8 cellular contexts compared by ENCODE assay signal in genomic region chr1:180533571-180533987, GRCh38. TPM values are rescaled to one million over a fixed set of nuclear protein-coding genes. Genes with fewer than 3 reads are reported as not detected.
DNase-seq lines count a peak whose midpoint lies in the region; ATAC-seq and TF ChIP-seq lines count a peak whose summit lies in the region.

No MANE protein-coding gene starts in this region.

- no peak overlapping the region for H3K4me3 ChIP-seq in GM23338
- H3K4me3 ChIP-seq in hepatocyte: no peak overlapping the region
- H3K4me3 ChIP-seq in spleen: no peak overlapping the region

- no peak for TF ChIP-seq POLR2A in spleen (IDR thresholded peaks at IDR 0.05)

- WGBS in hepatocyte (ENCODE audit: low lambda C conversion rate, missing lambda C conversion rate): 9% methylated on average over 6 of the region's 6 CpGs
- 23 to 43% (median 26%) methylated on average over 6 of the region's 6 CpGs for WGBS in spleen, 5 donors

- H3F3A ChIP-seq in GM23338 (replicated peaks; ENCODE audit: low read depth): no peaks in the 10 kb centered on the region

- no peaks in the 10 kb centered on the region for H3K36me3 Mint-ChIP-seq in GM23338 (ENCODE audit: low read depth)
- no peaks in the 10 kb centered on the region for H3K36me3 Mint-ChIP-seq in T-helper 2 cell treated with Interferon-gamma antibody and Interleukin-4, amounts not matched to agents 5 μg/mL and 100 μg/mL, for 36 hours (ENCODE audit: low read depth)

- DNase-seq in COLO829 (ENCODE audit: low spot score) (peak; percentile 66), GM23338 (ENCODE audit: low spot score) (peak; percentile 92), NCI-H1694 (lab: John Stamatoyannopoulos, UW) (peak; percentile 68), anterior cingulate cortex (lab: John Stamatoyannopoulos, UW) (peak in 44 of 58 donors; percentile 1 to 73 (median 33)), hepatocyte (ENCODE audit: low spot score) (peak; percentile 85), spleen (peak; percentile 84)
- DNase-seq in T-helper 2 cell treated with Interferon-gamma antibody and Interleukin-4, amounts not matched to agents 5 μg/mL and 100 μg/mL, for 36 hours (ENCODE audit: low spot score): peak; percentile 44

- peaks cover 3% of the 10 kb centered on the region for H3K27me3 Mint-ChIP-seq in GM23338 (ENCODE audit: insufficient read depth, low read depth, poor library complexity)
- peaks cover 17% of the 10 kb centered on the region for H3K27me3 Mint-ChIP-seq in T-helper 2 cell treated with Interferon-gamma antibody and Interleukin-4, amounts not matched to agents 5 μg/mL and 100 μg/mL, for 36 hours (ENCODE audit: low read depth)

- no peak overlapping the region; the same call in 1 of the 2 replicates for H3K27ac Mint-ChIP-seq in GM23338
- no peak overlapping the region for H3K27ac Mint-ChIP-seq in T-helper 2 cell treated with Interferon-gamma antibody and Interleukin-4, amounts not matched to agents 5 μg/mL and 100 μg/mL, for 36 hours

- no peak overlapping the region for H3K27ac ChIP-seq in GM23338 (ENCODE audit: low read depth)
- H3K27ac ChIP-seq in hepatocyte: no peak overlapping the region
- no peak overlapping the region for H3K27ac ChIP-seq in spleen

- no peaks in the 10 kb centered on the region for H3K9me2 ChIP-seq in GM23338 (ENCODE audit: insufficient read depth)
- no peaks in the 10 kb centered on the region for H3K9me2 ChIP-seq in hepatocyte (replicated peaks; ENCODE audit: insufficient read depth)

- H3K79me2 ChIP-seq in GM23338 (replicated peaks; ENCODE audit: insufficient read depth) (no peaks in the 10 kb centered on the region), hepatocyte (no peaks in the 10 kb centered on the region)

- TF ChIP-seq CTCF in GM23338 (conservative IDR thresholded peaks at IDR 0.05; ENCODE audit: low read depth in 2 of 2) (peak; percentile 95 to 98), hepatocyte (IDR thresholded peaks at IDR 0.05; ENCODE audit: poor library complexity) (peak; percentile 82), spleen (IDR thresholded peaks at IDR 0.05 in 8 of 11, conservative IDR thresholded peaks at IDR 0.05 in 3 of 11) (peak; percentile 55 to 89 (median 80))

- H2AFZ ChIP-seq in GM23338 (peak overlapping the region; percentile 39; the same call in 1 of the 2 replicates), hepatocyte (peak overlapping the region; percentile 3)

- no peak overlapping the region for H3K4me3 Mint-ChIP-seq in GM23338
- H3K4me3 Mint-ChIP-seq in T-helper 2 cell treated with Interferon-gamma antibody and Interleukin-4, amounts not matched to agents 5 μg/mL and 100 μg/mL, for 36 hours: no peak overlapping the region

- H3K4me2 ChIP-seq in GM23338 (no peak overlapping the region), hepatocyte (no peak overlapping the region)

- H3K4me1 ChIP-seq in GM23338 (ENCODE audit: insufficient read depth): 0 out of 2 replicates have a peak, but pooled peaks cover 5% of the 10 kb centered on the region
- no peaks in the 10 kb centered on the region for H3K4me1 ChIP-seq in hepatocyte (ENCODE audit: insufficient read depth)
- peaks cover 0 to 17% (median 6%) of the 10 kb centered on the region in 6 donors for H3K4me1 ChIP-seq in spleen

- H3K9me3 ChIP-seq in hepatocyte (ENCODE audit: low read depth): no peaks in the 10 kb centered on the region
- H3K9me3 ChIP-seq in spleen: no peaks in the 10 kb centered on the region

- peaks cover 8% of the 10 kb centered on the region; the same call in 2 of the 3 replicates for H3K4me1 Mint-ChIP-seq in GM23338
- H3K4me1 Mint-ChIP-seq in T-helper 2 cell treated with Interferon-gamma antibody and Interleukin-4, amounts not matched to agents 5 μg/mL and 100 μg/mL, for 36 hours (ENCODE audit: low read depth): peaks cover 6% of the 10 kb centered on the region

- H3K36me3 ChIP-seq in GM23338 (ENCODE audit: insufficient read depth) (no peaks in the 10 kb centered on the region), hepatocyte (replicated peaks; ENCODE audit: insufficient read depth, low read depth) (no peaks in the 10 kb centered on the region), spleen (no peaks in the 10 kb centered on the region)

- H3K9me3 Mint-ChIP-seq in GM23338: no peaks in the 10 kb centered on the region
- H3K9me3 Mint-ChIP-seq in T-helper 2 cell treated with Interferon-gamma antibody and Interleukin-4, amounts not matched to agents 5 μg/mL and 100 μg/mL, for 36 hours: no peaks in the 10 kb centered on the region

- H4K20me1 ChIP-seq in GM23338 (replicated peaks; ENCODE audit: insufficient read depth): no peaks in the 10 kb centered on the region
- no peaks in the 10 kb centered on the region for H4K20me1 ChIP-seq in hepatocyte (ENCODE audit: insufficient read depth, poor library complexity, severe bottlenecking)

- ATAC-seq in GM23338 (peak; percentile 90), GM21423 (IDR thresholded peaks at IDR 0.05; ENCODE audit: unreplicated experiment) (no peak)

- intact Hi-C loops in spleen (cut with DNase I; ENCODE audit: low total_unique reads): loop anchor here (5.0 to 10.0 kb wide), 2 partner anchors 101 to 329 kb away; partner anchors contain the start of gene XPR1

- no peaks in the 10 kb centered on the region for H3K27me3 ChIP-seq in GM23338 (ENCODE audit: insufficient read depth)
- H3K27me3 ChIP-seq in hepatocyte: no peaks in the 10 kb centered on the region
- H3K27me3 ChIP-seq in spleen (replicated peaks in 1 of 7): peaks cover 0 to 7% (median 0%) of the 10 kb centered on the region in 7 donors

TF ChIP-seq in GM23338, 12 proteins besides CTCF, POLR2A, EP300 and RAD21 (continues in another document):
- no peak for TF ChIP-seq NANOG (IDR thresholded peaks at IDR 0.05; ENCODE audit: borderline replicate concordance)
- no peak for TF ChIP-seq JUNB (IDR thresholded peaks at IDR 0.05; ENCODE audit: unreplicated experiment)
- no peak for TF ChIP-seq ZNF331 (CRISPR knock-in tag; IDR thresholded peaks at IDR 0.05; ENCODE audit: low read depth)
- no peak for TF ChIP-seq ZNF114 (CRISPR knock-in tag; IDR thresholded peaks at IDR 0.05)
- no peak for TF ChIP-seq CREB1 (CRISPR knock-in tag; IDR thresholded peaks at IDR 0.05; ENCODE audit: low read depth)
- TF ChIP-seq REST (IDR thresholded peaks at IDR 0.05; ENCODE audit: unreplicated experiment): no peak
- TF ChIP-seq EZH2phosphoT487 (IDR thresholded peaks at IDR 0.05; ENCODE audit: unreplicated experiment): no peak
- no peak for TF ChIP-seq POLR2AphosphoS5 (IDR thresholded peaks at IDR 0.05; ENCODE audit: low read depth)
- TF ChIP-seq EZH2 (IDR thresholded peaks at IDR 0.05; ENCODE audit: low read depth, unreplicated experiment): no peak

RNA-seq across cellular contexts. Expression of gene OVAAL, which starts 25.2 kb away (rescaled TPM):
- total RNA-seq in GM23338 (2014; rRNA removed; shearing (Covaris generic)): not detected in 2 replicates
- polyA plus RNA-seq in GM23338 (2016; fragmentation: Nextera tagmentation; extraction: Ambion mirVana) (not detected in 2 replicates), hepatocyte (not detected in 2 replicates), spleen (not detected)
- total RNA-seq in hepatocyte (not detected in 2 replicates), spleen (not detected)

RNA-seq across cellular contexts. Expression of gene ACBD6, which starts 31.2 kb away (rescaled TPM):
- 65.9 and 75.7 TPM in 2 replicates for total RNA-seq in GM23338 (2014; rRNA removed; shearing (Covaris generic))
- polyA plus RNA-seq in GM23338 (2016; fragmentation: Nextera tagmentation; extraction: Ambion mirVana) (88.8 and 91.5 TPM in 2 replicates), hepatocyte (36.3 and 45.8 TPM in 2 replicates), spleen (10 to 100 TPM; 27.2 to 31.0 (median 30.2) TPM)
- total RNA-seq in hepatocyte (40.2 and 45.8 TPM in 2 replicates), spleen (10 to 100 TPM; 30.2 to 62.9 (median 45.1) TPM)

Comparison
In these comparisons a context has a peak if more than half of its experiments do, and no peak if none do; other contexts are left out.
1. DNase-seq: peak in every context shown above with its lines; median percentile 92 in GM23338; 85 in hepatocyte; 84 in spleen; 68 in NCI-H1694; 66 in COLO829; 44 in T-helper 2 cell treated with Interferon-gamma antibody and Interleukin-4, amounts not matched to agents 5 μg/mL and 100 μg/mL, for 36 hours; 33 in anterior cingulate cortex.